8 cellular contexts compared by ENCODE assay signal in genomic region chr9:95726756-95727155, GRCh38.
DNase-seq lines count a peak whose midpoint lies in the region; ATAC-seq, FAIRE-seq and TF ChIP-seq lines count a peak whose summit lies in the region.

No MANE protein-coding gene starts in this region.

- CTCF ChIA-PET in AG04449 (lab: Yijun Ruan, JAX) = interaction anchor here (0.5 to 2.8 kb wide), 13 partner anchors 8 to 491 kb away, joined by 3 to 12 read pairs (median 3); no protein-coding TSS in a partner anchor

- H3K27ac Mint-ChIP-seq in stimulated activated memory B cell treated with anti-CD40 and anti-IgM and Interleukin-4, amounts not matched to agents 10 μg/mL and 1 μg/mL and 100 μg/mL, for 72 hours = no peak overlapping the region
- H3K27ac Mint-ChIP-seq in stimulated activated naive B cell treated with anti-CD40 and anti-IgM and Interleukin-4, amounts not matched to agents 10 μg/mL and 1 μg/mL and 100 μg/mL, for 72 hours = no peak overlapping the region

- peaks cover 20% of the 10 kb centered on the region for H3K4me1 Mint-ChIP-seq in stimulated activated memory B cell treated with anti-CD40 and anti-IgM and Interleukin-4, amounts not matched to agents 10 μg/mL and 1 μg/mL and 100 μg/mL, for 72 hours
- peaks cover 22 to 37% of the 10 kb centered on the region in 2 donors for H3K4me1 Mint-ChIP-seq in stimulated activated naive B cell treated with anti-CD40 and anti-IgM and Interleukin-4, amounts not matched to agents 10 μg/mL and 1 μg/mL and 100 μg/mL, for 72 hours

- H3K9me3 ChIP-seq in colonic mucosa = no peaks in the 10 kb centered on the region

- no peaks in the 10 kb centered on the region for H3K36me3 ChIP-seq in colonic mucosa

- no peak overlapping the region for H3K27ac ChIP-seq in colonic mucosa

- peak; percentile 5 for DNase-seq in AG04449 (ENCODE audit: low read depth, low spot score)
- peak; percentile 30 for DNase-seq in GM19239 (ENCODE audit: insufficient read length, low spot score)
- DNase-seq in NCI-H69 (lab: John Stamatoyannopoulos, UW) = peak; percentile 82
- DNase-seq in colonic mucosa = no peak
- peak; percentile 72 for DNase-seq in medulla oblongata (ENCODE audit: extremely low spot score)
- no peak for DNase-seq in stimulated activated naive B cell treated with anti-CD40 and anti-IgM and Interleukin-4, amounts not matched to agents 10 μg/mL and 1 μg/mL and 100 μg/mL, for 72 hours

- H3K27me3 ChIP-seq in colonic mucosa = no peaks in the 10 kb centered on the region

- H3K4me3 ChIP-seq in AG04449 (ENCODE audit: low read depth, low read length) (no peak overlapping the region), colonic mucosa (no peak overlapping the region)

- ATAC-seq in stimulated activated memory B cell treated with anti-CD40 and anti-IgM and Interleukin-4, amounts not matched to agents 10 μg/mL and 1 μg/mL and 100 μg/mL, for 72 hours = no peak
- no peak for ATAC-seq in stimulated activated naive B cell treated with anti-CD40 and anti-IgM and Interleukin-4, amounts not matched to agents 10 μg/mL and 1 μg/mL and 100 μg/mL, for 72 hours (replicated peaks)
- ATAC-seq in HG02970 (IDR thresholded peaks at IDR 0.05; ENCODE audit: low FRiP score, unreplicated experiment) = no peak

- H3K4me1 ChIP-seq in colonic mucosa = peaks cover 3% of the 10 kb centered on the region

- peaks cover 2% of the 10 kb centered on the region for H3K27me3 Mint-ChIP-seq in stimulated activated memory B cell treated with anti-CD40 and anti-IgM and Interleukin-4, amounts not matched to agents 10 μg/mL and 1 μg/mL and 100 μg/mL, for 72 hours
- peaks cover 4 to 10% of the 10 kb centered on the region in 2 donors for H3K27me3 Mint-ChIP-seq in stimulated activated naive B cell treated with anti-CD40 and anti-IgM and Interleukin-4, amounts not matched to agents 10 μg/mL and 1 μg/mL and 100 μg/mL, for 72 hours

- no peaks in the 10 kb centered on the region for H3K36me3 Mint-ChIP-seq in stimulated activated memory B cell treated with anti-CD40 and anti-IgM and Interleukin-4, amounts not matched to agents 10 μg/mL and 1 μg/mL and 100 μg/mL, for 72 hours
- peaks cover 4 to 6% of the 10 kb centered on the region in 2 donors for H3K36me3 Mint-ChIP-seq in stimulated activated naive B cell treated with anti-CD40 and anti-IgM and Interleukin-4, amounts not matched to agents 10 μg/mL and 1 μg/mL and 100 μg/mL, for 72 hours

- TF ChIP-seq CTCF in AG04449 (IDR thresholded peaks at IDR 0.05; ENCODE audit: insufficient read depth, low read length, missing control alignments) (peak; percentile 50), colonic mucosa (IDR thresholded peaks at IDR 0.05) (peak; percentile 54)

- H3K4me3 Mint-ChIP-seq in stimulated activated memory B cell treated with anti-CD40 and anti-IgM and Interleukin-4, amounts not matched to agents 10 μg/mL and 1 μg/mL and 100 μg/mL, for 72 hours = no peak overlapping the region
- no peak overlapping the region for H3K4me3 Mint-ChIP-seq in stimulated activated naive B cell treated with anti-CD40 and anti-IgM and Interleukin-4, amounts not matched to agents 10 μg/mL and 1 μg/mL and 100 μg/mL, for 72 hours

- intact Hi-C loops in colonic mucosa (cut with DNase I) = loop anchor here (5.0 kb wide), 1 partner anchor 491 kb away; no protein-coding TSS in a partner anchor

- H3K9ac ChIP-seq in colonic mucosa (ENCODE audit: low read depth in 2 of 2, low read length in 2 of 2) = no peak overlapping the region

- POLR2A ChIA-PET in AG04449 (lab: Yijun Ruan, JAX) = no interaction called here

- peaks cover 4% of the 10 kb centered on the region for H3K9me3 Mint-ChIP-seq in stimulated activated memory B cell treated with anti-CD40 and anti-IgM and Interleukin-4, amounts not matched to agents 10 μg/mL and 1 μg/mL and 100 μg/mL, for 72 hours
- peaks cover 9 to 10% of the 10 kb centered on the region in 2 donors for H3K9me3 Mint-ChIP-seq in stimulated activated naive B cell treated with anti-CD40 and anti-IgM and Interleukin-4, amounts not matched to agents 10 μg/mL and 1 μg/mL and 100 μg/mL, for 72 hours

- peak; percentile 80 for FAIRE-seq in GM19239 (lab: Jason Lieb, UNC)

Comparison
In these comparisons a context has a peak if more than half of its experiments do, and no peak if none do; other contexts are left out.
1. DNase-seq: peak in AG04449 (single experiment), GM19239 (single experiment), NCI-H69 (single experiment) and medulla oblongata (single experiment); none in colonic mucosa (single experiment) and stimulated activated naive B cell treated with anti-CD40 and anti-IgM and Interleukin-4, amounts not matched to agents 10 μg/mL and 1 μg/mL and 100 μg/mL, for 72 hours (single experiment).